9 cellular contexts compared by ENCODE assay signal in the genomic region with DNA sequence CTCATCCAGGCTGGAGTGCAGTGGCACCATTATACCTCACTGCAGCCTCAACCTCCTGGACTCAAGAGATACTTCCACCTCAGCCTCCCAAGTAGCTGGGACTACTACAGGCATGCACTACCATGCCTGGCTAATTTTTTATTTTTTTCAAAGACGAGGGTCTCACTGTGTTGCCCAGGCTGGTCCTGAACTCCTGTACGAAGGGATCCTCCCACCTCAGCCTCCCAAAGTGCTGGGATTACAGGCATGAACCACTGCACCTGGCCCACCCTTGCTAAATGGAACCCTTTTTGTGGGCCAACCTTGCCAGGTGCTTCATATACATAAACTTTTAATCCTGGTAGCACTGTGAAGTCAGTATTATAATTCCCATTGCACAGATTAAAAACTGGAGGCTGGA. TPM values are rescaled to one million over a fixed set of nuclear protein-coding genes. Genes with fewer than 3 reads are reported as not detected.
A peak's percentile ranks its signal among the peaks of the same experiment; 100 is the strongest.
DNase-seq lines count a peak whose midpoint lies in the region; ATAC-seq and TF ChIP-seq lines count a peak whose summit lies in the region.
"Had no signal": no experiment of that assay in that cellular context is flagged by ENCODE, and none has a peak within 500 bp of the region (broad histone marks: within the 10 kb centered on the region; RNA-seq: fewer than 3 reads in every experiment).

No MANE protein-coding gene starts in this region.

- CTCF ChIA-PET in WTC11 (lab: Charles Lee) = interaction anchor here (1.0 to 3.4 kb wide), 3 partner anchors 9 to 568 kb away, joined by 4 to 18 read pairs (median 15); no protein-coding TSS in a partner anchor

- peak overlapping the region; percentile 88 for H3K9ac ChIP-seq in smooth muscle cell (ENCODE audit: low read depth)

- H3K4me1 ChIP-seq in HAP-1 (peaks cover 14% of the 10 kb centered on the region; the same call in 1 of the 2 replicates), hepatocyte (ENCODE audit: insufficient read depth) (peaks cover 23% of the 10 kb centered on the region), smooth muscle cell (ENCODE audit: low read depth) (peaks cover 19% of the 10 kb centered on the region)

- H3K9me2 ChIP-seq in hepatocyte (replicated peaks; ENCODE audit: insufficient read depth) = no peaks in the 10 kb centered on the region

- H3K27me3 ChIP-seq in HAP-1 (ENCODE audit: low read depth) (no peaks in the 10 kb centered on the region), hepatocyte (no peaks in the 10 kb centered on the region), smooth muscle cell (ENCODE audit: low read depth) (no peaks in the 10 kb centered on the region)

- H3K9me3 ChIP-seq in HAP-1 (no peaks in the 10 kb centered on the region), hepatocyte (ENCODE audit: low read depth) (no peaks in the 10 kb centered on the region), smooth muscle cell (replicated peaks; ENCODE audit: low read depth) (no peaks in the 10 kb centered on the region)

- peak overlapping the region; percentile 97 for H3K4me3 ChIP-seq in HAP-1
- H3K4me3 ChIP-seq in hepatocyte = peak overlapping the region; percentile 95
- peak overlapping the region; percentile 90 for H3K4me3 ChIP-seq in smooth muscle cell

- no peak overlapping the region; the same call in 1 of the 2 replicates for H3K27ac Mint-ChIP-seq in WTC11

- WGBS in hepatocyte (ENCODE audit: low lambda C conversion rate, missing lambda C conversion rate) = 81% methylated on average over 2 of the region's 2 CpGs
- WGBS in smooth muscle cell (ENCODE audit: low lambda C conversion rate) = 91% methylated on average over 2 of the region's 2 CpGs

- H3K4me1 Mint-ChIP-seq in WTC11 = peaks cover 15% of the 10 kb centered on the region

- no peaks in the 10 kb centered on the region for H3K9me3 Mint-ChIP-seq in WTC11

- H4K20me1 ChIP-seq in hepatocyte (ENCODE audit: insufficient read depth, poor library complexity, severe bottlenecking) (peaks cover 11% of the 10 kb centered on the region), smooth muscle cell (ENCODE audit: low read depth) (peaks cover 27% of the 10 kb centered on the region)

- H3K27me3 Mint-ChIP-seq in WTC11 (ENCODE audit: low read depth) = no peaks in the 10 kb centered on the region

- peaks cover 46% of the 10 kb centered on the region for H3K36me3 ChIP-seq in HAP-1 (replicated peaks)
- H3K36me3 ChIP-seq in hepatocyte (replicated peaks; ENCODE audit: insufficient read depth, low read depth) = no peaks in the 10 kb centered on the region
- no peaks in the 10 kb centered on the region for H3K36me3 ChIP-seq in smooth muscle cell (ENCODE audit: low read depth)

- ATAC-seq in WTC11 (no peak), HG03175 (IDR thresholded peaks at IDR 0.05; ENCODE audit: unreplicated experiment) (no peak), GM21786 (IDR thresholded peaks at IDR 0.05; ENCODE audit: unreplicated experiment) (no peak)

- H3K4me2 ChIP-seq in hepatocyte (peak overlapping the region; percentile 92), smooth muscle cell (peak overlapping the region; percentile 95)

- POLR2A ChIA-PET in WTC11 (lab: Charles Lee) = interaction anchor here (1.4 kb wide), 1 partner anchor 9 kb away, joined by 3 read pairs; no protein-coding TSS in a partner anchor

- H3K4me3 Mint-ChIP-seq in WTC11 = peak overlapping the region; percentile 93

- no peaks in the 10 kb centered on the region for H3F3A ChIP-seq in smooth muscle cell (ENCODE audit: low read depth)

- H3K79me2 ChIP-seq in hepatocyte (peaks cover 33% of the 10 kb centered on the region), smooth muscle cell (ENCODE audit: low read depth) (peaks cover 31% of the 10 kb centered on the region)

- TF ChIP-seq CTCF in WTC11 (IDR thresholded peaks at IDR 0.05) (no peak), hepatocyte (IDR thresholded peaks at IDR 0.05; ENCODE audit: poor library complexity) (no peak), smooth muscle cell (IDR thresholded peaks at IDR 0.05; ENCODE audit: borderline replicate concordance, insufficient read depth, poor library complexity, severe bottlenecking) (no peak)

- H3K27ac ChIP-seq in hepatocyte (peak overlapping the region; percentile 92), smooth muscle cell (ENCODE audit: low read depth) (no peak overlapping the region)

- H2AFZ ChIP-seq in hepatocyte (no peak overlapping the region), smooth muscle cell (ENCODE audit: low read depth) (no peak overlapping the region)

- DNase-seq in HAP-1 (ENCODE audit: low spot score in 2 of 2) (no peak), WTC11 (ENCODE audit: low spot score) (no peak), hepatocyte (ENCODE audit: low spot score) (no peak), smooth muscle cell (lab: John Stamatoyannopoulos, UW; ENCODE audit: unreplicated experiment) (no peak), T-helper 9 cell (no peak)
- DNase-seq in activated CD8-positive, alpha-beta memory T cell treated with anti-CD3 and anti-CD28 coated beads, Interleukin-2, amount 50 U/mL, for 4 hours = no peak
- DNase-seq: NCI-H345 had no signal

- H3K36me3 Mint-ChIP-seq in WTC11 = peaks cover 25% of the 10 kb centered on the region

- in situ Hi-C loops in HAP-1 (cut with MboI; ENCODE audit: low sequenced_read_pairs) = no loop called here

TF ChIP-seq in WTC11, 78 proteins besides CTCF, POLR2A, EP300 and RAD21 (continues in another document):
- TF ChIP-seq, protein P1, sequence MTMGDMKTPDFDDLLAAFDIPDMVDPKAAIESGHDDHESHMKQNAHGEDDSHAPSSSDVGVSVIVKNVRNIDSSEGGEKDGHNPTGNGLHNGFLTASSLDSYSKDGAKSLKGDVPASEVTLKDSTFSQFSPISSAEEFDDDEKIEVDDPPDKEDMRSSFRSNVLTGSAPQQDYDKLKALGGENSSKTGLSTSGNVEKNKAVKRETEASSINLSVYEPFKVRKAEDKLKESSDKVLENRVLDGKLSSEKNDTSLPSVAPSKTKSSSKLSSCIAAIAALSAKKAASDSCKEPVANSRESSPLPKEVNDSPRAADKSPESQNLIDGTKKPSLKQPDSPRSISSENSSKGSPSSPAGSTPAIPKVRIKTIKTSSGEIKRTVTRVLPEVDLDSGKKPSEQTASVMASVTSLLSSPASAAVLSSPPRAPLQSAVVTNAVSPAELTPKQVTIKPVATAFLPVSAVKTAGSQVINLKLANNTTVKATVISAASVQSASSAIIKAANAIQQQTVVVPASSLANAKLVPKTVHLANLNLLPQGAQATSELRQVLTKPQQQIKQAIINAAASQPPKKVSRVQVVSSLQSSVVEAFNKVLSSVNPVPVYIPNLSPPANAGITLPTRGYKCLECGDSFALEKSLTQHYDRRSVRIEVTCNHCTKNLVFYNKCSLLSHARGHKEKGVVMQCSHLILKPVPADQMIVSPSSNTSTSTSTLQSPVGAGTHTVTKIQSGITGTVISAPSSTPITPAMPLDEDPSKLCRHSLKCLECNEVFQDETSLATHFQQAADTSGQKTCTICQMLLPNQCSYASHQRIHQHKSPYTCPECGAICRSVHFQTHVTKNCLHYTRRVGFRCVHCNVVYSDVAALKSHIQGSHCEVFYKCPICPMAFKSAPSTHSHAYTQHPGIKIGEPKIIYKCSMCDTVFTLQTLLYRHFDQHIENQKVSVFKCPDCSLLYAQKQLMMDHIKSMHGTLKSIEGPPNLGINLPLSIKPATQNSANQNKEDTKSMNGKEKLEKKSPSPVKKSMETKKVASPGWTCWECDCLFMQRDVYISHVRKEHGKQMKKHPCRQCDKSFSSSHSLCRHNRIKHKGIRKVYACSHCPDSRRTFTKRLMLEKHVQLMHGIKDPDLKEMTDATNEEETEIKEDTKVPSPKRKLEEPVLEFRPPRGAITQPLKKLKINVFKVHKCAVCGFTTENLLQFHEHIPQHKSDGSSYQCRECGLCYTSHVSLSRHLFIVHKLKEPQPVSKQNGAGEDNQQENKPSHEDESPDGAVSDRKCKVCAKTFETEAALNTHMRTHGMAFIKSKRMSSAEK (CRISPR knock-in tag; IDR thresholded peaks at IDR 0.05; ENCODE audit: borderline replicate concordance) = no peak
- TF ChIP-seq, protein P2, sequence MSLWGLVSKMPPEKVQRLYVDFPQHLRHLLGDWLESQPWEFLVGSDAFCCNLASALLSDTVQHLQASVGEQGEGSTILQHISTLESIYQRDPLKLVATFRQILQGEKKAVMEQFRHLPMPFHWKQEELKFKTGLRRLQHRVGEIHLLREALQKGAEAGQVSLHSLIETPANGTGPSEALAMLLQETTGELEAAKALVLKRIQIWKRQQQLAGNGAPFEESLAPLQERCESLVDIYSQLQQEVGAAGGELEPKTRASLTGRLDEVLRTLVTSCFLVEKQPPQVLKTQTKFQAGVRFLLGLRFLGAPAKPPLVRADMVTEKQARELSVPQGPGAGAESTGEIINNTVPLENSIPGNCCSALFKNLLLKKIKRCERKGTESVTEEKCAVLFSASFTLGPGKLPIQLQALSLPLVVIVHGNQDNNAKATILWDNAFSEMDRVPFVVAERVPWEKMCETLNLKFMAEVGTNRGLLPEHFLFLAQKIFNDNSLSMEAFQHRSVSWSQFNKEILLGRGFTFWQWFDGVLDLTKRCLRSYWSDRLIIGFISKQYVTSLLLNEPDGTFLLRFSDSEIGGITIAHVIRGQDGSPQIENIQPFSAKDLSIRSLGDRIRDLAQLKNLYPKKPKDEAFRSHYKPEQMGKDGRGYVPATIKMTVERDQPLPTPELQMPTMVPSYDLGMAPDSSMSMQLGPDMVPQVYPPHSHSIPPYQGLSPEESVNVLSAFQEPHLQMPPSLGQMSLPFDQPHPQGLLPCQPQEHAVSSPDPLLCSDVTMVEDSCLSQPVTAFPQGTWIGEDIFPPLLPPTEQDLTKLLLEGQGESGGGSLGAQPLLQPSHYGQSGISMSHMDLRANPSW (CRISPR knock-in tag; conservative IDR thresholded peaks at IDR 0.05; ENCODE audit: low read depth) = no peak
- TF ChIP-seq ZNF121 (CRISPR knock-in tag; IDR thresholded peaks at IDR 0.05) (peak; percentile 91), NFE2L1 (CRISPR knock-in tag; IDR thresholded peaks at IDR 0.05) (no peak), ESRRA (CRISPR knock-in tag; IDR thresholded peaks at IDR 0.05; ENCODE audit: borderline replicate concordance) (no peak), ZNF138 (CRISPR knock-in tag; conservative IDR thresholded peaks at IDR 0.05) (no peak), TP53 (CRISPR knock-in tag; IDR thresholded peaks at IDR 0.05) (no peak), JAZF1 (CRISPR knock-in tag; IDR thresholded peaks at IDR 0.05) (no peak)

RNA-seq across cellular contexts. Expression of a gene that starts 1.0 kb away (rescaled TPM):
- total RNA-seq in WTC11 (2021) (80.7 to 103 TPM (median 102 TPM) in 3 replicates), hepatocyte (164 and 168 TPM in 2 replicates), smooth muscle cell (97.5 and 128 TPM in 2 replicates)
- polyA plus RNA-seq in hepatocyte (119 and 137 TPM in 2 replicates), smooth muscle cell (89.3 and 118 TPM in 2 replicates)

RNA-seq across cellular contexts. Expression of a gene that starts 41.7 kb away (rescaled TPM):
- total RNA-seq in WTC11 (2021) (13.2 to 16.7 TPM (median 13.6 TPM) in 3 replicates), hepatocyte (16.1 and 21.8 TPM in 2 replicates), smooth muscle cell (21.8 and 29.0 TPM in 2 replicates)
- polyA plus RNA-seq in hepatocyte (3.8 and 4.3 TPM in 2 replicates), smooth muscle cell (4.2 and 4.3 TPM in 2 replicates)
